Comparison of ENCODE assay signal across 17 cellular contexts in genomic region chr13:35697281-35697680, GRCh38.
"Had no signal": no experiment of that assay in that cellular context is flagged by ENCODE, and none has a peak within 500 bp of the region (broad histone marks: within the 10 kb centered on the region; RNA-seq: fewer than 3 reads in every experiment).

No MANE protein-coding gene starts in this region.

- FAIRE-seq: keratinocyte had no signal

- DNase-seq: activated CD4-positive, alpha-beta memory T cell treated with anti-CD3 and anti-CD28 coated beads for 36 hours; activated CD4-positive, CD25-positive, alpha-beta regulatory T cell treated with anti-CD3 and anti-CD28 coated beads, Interleukin-2, amount 50 U/mL, for 72 hours; activated gamma-delta T cell treated with Interleukin-2 at 50 U/mL for 16 hours; activated naive CD8-positive, alpha-beta T cell treated with anti-CD3 and anti-CD28 coated beads for 36 hours; activated T-cell treated with anti-CD3 and anti-CD28 coated beads, Interleukin-2, amount 50 U/mL, for 48 hours; brain microvascular endothelial cell; dermis blood vessel endothelial cell; heart left ventricle; left ventricle myocardium superior; nephron progenitor cell; ovary; stimulated activated CD4-positive, alpha-beta T cell treated with anti-CD3 and anti-CD28 coated beads, Interleukin-15, amount 100 ng/mL, for 24 hours; stimulated activated CD4-positive, alpha-beta T cell treated with anti-CD3 and anti-CD28 coated beads, Interleukin-4, amount 100 ng/mL, for 24 hours; stimulated activated naive CD8-positive, alpha-beta T cell treated with anti-CD3 and anti-CD28 coated beads, Interleukin-15, amount 100 ng/mL, for 72 hours; T-helper 2 cell; testis had no signal

- H3K36me3 ChIP-seq: brain microvascular endothelial cell, heart left ventricle, ovary had no signal

- H3K27ac ChIP-seq: brain microvascular endothelial cell, heart left ventricle, ovary, testis had no signal

- H3K27ac Mint-ChIP-seq: activated CD4-positive, alpha-beta memory T cell treated with anti-CD3 and anti-CD28 coated beads for 36 hours; activated naive CD8-positive, alpha-beta T cell treated with anti-CD3 and anti-CD28 coated beads for 36 hours; nephron progenitor cell; stimulated activated naive CD8-positive, alpha-beta T cell treated with anti-CD3 and anti-CD28 coated beads, Interleukin-15, amount 100 ng/mL, for 72 hours had no signal

- H3K4me3 ChIP-seq: heart left ventricle, ovary, testis had no signal

- H3K36me3 Mint-ChIP-seq: activated CD4-positive, alpha-beta memory T cell treated with anti-CD3 and anti-CD28 coated beads for 36 hours; activated naive CD8-positive, alpha-beta T cell treated with anti-CD3 and anti-CD28 coated beads for 36 hours had no signal

- H3K9me3 ChIP-seq: heart left ventricle, ovary, testis had no signal

- H3K9me3 Mint-ChIP-seq: activated CD4-positive, alpha-beta memory T cell treated with anti-CD3 and anti-CD28 coated beads for 36 hours; activated naive CD8-positive, alpha-beta T cell treated with anti-CD3 and anti-CD28 coated beads for 36 hours had no signal

- H3K27me3 ChIP-seq: brain microvascular endothelial cell, heart left ventricle, ovary, testis had no signal

- H3K4me1 ChIP-seq: testis had no signal

- H3K4me3 Mint-ChIP-seq: activated CD4-positive, alpha-beta memory T cell treated with anti-CD3 and anti-CD28 coated beads for 36 hours; activated naive CD8-positive, alpha-beta T cell treated with anti-CD3 and anti-CD28 coated beads for 36 hours; nephron progenitor cell; stimulated activated naive CD8-positive, alpha-beta T cell treated with anti-CD3 and anti-CD28 coated beads, Interleukin-15, amount 100 ng/mL, for 72 hours had no signal

- H3K4me1 Mint-ChIP-seq: activated naive CD8-positive, alpha-beta T cell treated with anti-CD3 and anti-CD28 coated beads for 36 hours; stimulated activated naive CD8-positive, alpha-beta T cell treated with anti-CD3 and anti-CD28 coated beads, Interleukin-15, amount 100 ng/mL, for 72 hours had no signal

- ATAC-seq: heart left ventricle; left ventricle myocardium superior; stimulated activated naive CD8-positive, alpha-beta T cell treated with anti-CD3 and anti-CD28 coated beads, Interleukin-15, amount 100 ng/mL, for 72 hours had no signal
